8 cellular contexts compared by ENCODE assay signal in genomic region chr11:2532704-2533641, GRCh38.
A peak's percentile ranks its signal among the peaks of the same experiment; 100 is the strongest.
DNase-seq lines count a peak whose midpoint lies in the region; ATAC-seq and TF ChIP-seq lines count a peak whose summit lies in the region.

No MANE protein-coding gene starts in this region.

- H3K4me1 ChIP-seq in CD8-positive, alpha-beta T cell (ENCODE audit: insufficient read depth, low read length): peaks cover 19% of the 10 kb centered on the region
- H3K4me1 ChIP-seq in Karpas-422 (ENCODE audit: low read length): no peaks in the 10 kb centered on the region
- H3K4me1 ChIP-seq in Peyer's patch: peaks cover 0 to 31% (median 13%) of the 10 kb centered on the region in 4 donors

- H3K36me3 ChIP-seq in CD8-positive, alpha-beta T cell (ENCODE audit: insufficient read depth, low read length): no peaks in the 10 kb centered on the region
- H3K36me3 ChIP-seq in Karpas-422 (ENCODE audit: insufficient read depth, low read length): no peaks in the 10 kb centered on the region
- no peaks in the 10 kb centered on the region for H3K36me3 ChIP-seq in Peyer's patch

- H3K9me3 ChIP-seq in CD8-positive, alpha-beta T cell (ENCODE audit: low read length): no peaks in the 10 kb centered on the region
- H3K9me3 ChIP-seq in Karpas-422 (ENCODE audit: low read length) (no peaks in the 10 kb centered on the region), Peyer's patch (no peaks in the 10 kb centered on the region)

- no peak for TF ChIP-seq POLR2A in Peyer's patch (IDR thresholded peaks at IDR 0.05)

- no peaks in the 10 kb centered on the region for H3K79me2 ChIP-seq in Karpas-422 (ENCODE audit: low read length)

- H3K27me3 ChIP-seq in CD8-positive, alpha-beta T cell (ENCODE audit: insufficient read depth, low read length): no peaks in the 10 kb centered on the region
- H3K27me3 ChIP-seq in Karpas-422 (ENCODE audit: low read length) (no peaks in the 10 kb centered on the region), Peyer's patch (no peaks in the 10 kb centered on the region)

- H3K9ac ChIP-seq in Karpas-422 (ENCODE audit: low read length): no peak overlapping the region

- TF ChIP-seq CTCF in CD8-positive, alpha-beta T cell (IDR thresholded peaks at IDR 0.05): peak; percentile 94
- TF ChIP-seq CTCF in Peyer's patch (IDR thresholded peaks at IDR 0.05): peak; percentile 97 to 99 (median 98)

- CTCF ChIA-PET in CD8-positive, alpha-beta T cell (lab: Charles Lee): interaction anchor here (0.7 to 13.4 kb wide), 77 partner anchors 8 to 685 kb away, joined by 3 to 492 read pairs (median 5); partner anchors contain the start of genes C11orf21, CDKN1C, KCNQ1 and PHLDA2

- intact Hi-C loops in CD8-positive, alpha-beta T cell (cut with DNase I, micrococcal nuclease): loop anchor here (1.0 to 5.0 kb wide), 10 partner anchors 231 to 876 kb away; partner anchors contain the start of genes C11orf21 (in 1 of the 2) and TSPAN32 (in 1 of the 2)

- peak overlapping the region; percentile 76 for H3K4me3 Mint-ChIP-seq in CD8-positive, alpha-beta T cell
- H3K4me3 Mint-ChIP-seq in naive B cell: peak overlapping the region; percentile 22 to 88 (median 72)

- no peak overlapping the region for H3K27ac ChIP-seq in CD8-positive, alpha-beta T cell (ENCODE audit: low read depth, low read length)
- H3K27ac ChIP-seq in Karpas-422 (ENCODE audit: low read length): no peak overlapping the region
- H3K27ac ChIP-seq in Peyer's patch: peak overlapping the region in 2 of 4 donors; percentile 6 to 47

- H3K36me3 Mint-ChIP-seq in CD8-positive, alpha-beta T cell: peaks cover 8% of the 10 kb centered on the region
- H3K36me3 Mint-ChIP-seq in naive B cell: no peaks in the 10 kb centered on the region

- no peaks in the 10 kb centered on the region for H4K20me1 ChIP-seq in Karpas-422 (ENCODE audit: insufficient read depth, low read depth, low read length)

- peak overlapping the region; percentile 28 for H3K4me3 ChIP-seq in CD8-positive, alpha-beta T cell (ENCODE audit: low read depth, low read length)
- no peak overlapping the region for H3K4me3 ChIP-seq in Karpas-422 (ENCODE audit: low read length)
- peak overlapping the region in 3 of 4 donors; percentile 1 to 22 (median 6) for H3K4me3 ChIP-seq in Peyer's patch

- H3K9me2 ChIP-seq in Karpas-422 (replicated peaks; ENCODE audit: insufficient read depth, low read length): no peaks in the 10 kb centered on the region

- H3K9me3 Mint-ChIP-seq in CD8-positive, alpha-beta T cell: no peaks in the 10 kb centered on the region
- no peaks in the 10 kb centered on the region for H3K9me3 Mint-ChIP-seq in naive B cell

- no peak overlapping the region for H2AFZ ChIP-seq in Karpas-422 (ENCODE audit: low read length)

- H3K4me2 ChIP-seq in Karpas-422 (ENCODE audit: low read depth, low read length, poor library complexity, severe bottlenecking): no peak overlapping the region

- DNase-seq in CD8-positive, alpha-beta T cell: peak; percentile 85 to 97 (median 90)
- DNase-seq in Karpas-422 (peak; percentile 97), Peyer's patch (peak; percentile 89 to 97 (median 94)), fibroblast of gingiva (ENCODE audit: low read depth) (peak; percentile 71), naive B cell (peak; percentile 87)
- DNase-seq in activated T-cell treated with anti-CD3 and anti-CD28 coated beads, Interleukin-2, amount 50 U/mL, for 48 hours: peak; percentile 94 to 96
- DNase-seq in stimulated activated CD8-positive, alpha-beta memory T cell treated with anti-CD3 and anti-CD28 coated beads, Interleukin-7, amount 100 ng/mL, for 24 hours (ENCODE audit: low read depth): peak; percentile 91

- peak; percentile 86 for ATAC-seq in CD8-positive, alpha-beta T cell
- ATAC-seq in GM21447 (IDR thresholded peaks at IDR 0.05; ENCODE audit: unreplicated experiment) (peak; percentile 66), naive B cell (ENCODE audit: low read depth in 2 of 2) (peak; percentile 89 to 93)

- H3K27me3 Mint-ChIP-seq in CD8-positive, alpha-beta T cell (ENCODE audit: low read depth): no peaks in the 10 kb centered on the region
- peaks cover 0 to 31% (median 4%) of the 10 kb centered on the region in 3 donors for H3K27me3 Mint-ChIP-seq in naive B cell

- H3K4me1 Mint-ChIP-seq in CD8-positive, alpha-beta T cell (ENCODE audit: low read depth): peaks cover 20% of the 10 kb centered on the region
- H3K4me1 Mint-ChIP-seq in naive B cell: peaks cover 18 to 28% (median 19%) of the 10 kb centered on the region in 3 donors

- POLR2A ChIA-PET in CD8-positive, alpha-beta T cell (lab: Charles Lee): interaction anchor here (0.8 to 3.6 kb wide), 7 partner anchors 344 to 558 kb away, joined by 3 to 31 read pairs (median 5); partner anchors contain the start of gene CDKN1C

- H3K27ac Mint-ChIP-seq in CD8-positive, alpha-beta T cell: no peak overlapping the region
- H3K27ac Mint-ChIP-seq in naive B cell: peak overlapping the region in 4 of 6 donors; percentile 30 to 76 (median 36)
